8 cellular contexts compared by ENCODE assay signal in the genomic region with DNA sequence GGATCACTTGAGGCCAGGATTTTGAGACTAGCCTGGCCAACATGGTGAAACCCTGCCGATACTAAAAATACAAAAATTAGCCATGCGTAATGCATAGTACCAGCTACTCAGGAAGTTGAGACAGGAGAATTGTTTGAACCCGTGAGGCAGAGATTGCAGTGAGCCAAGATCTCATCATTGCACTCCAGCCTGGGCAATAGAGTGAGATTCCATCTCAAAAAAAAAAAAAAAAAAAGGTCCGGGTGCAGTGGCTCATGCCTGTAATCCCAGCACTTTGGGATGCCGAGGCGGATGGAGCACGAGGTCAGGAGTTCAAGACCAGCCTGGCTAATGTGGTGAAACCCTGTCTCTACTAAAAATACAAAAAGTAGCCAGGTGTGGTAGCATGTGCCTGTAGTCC. TPM values are rescaled to one million over a fixed set of nuclear protein-coding genes. Genes with fewer than 3 reads are reported as not detected.
DNase-seq lines count a peak whose midpoint lies in the region; ATAC-seq and TF ChIP-seq lines count a peak whose summit lies in the region.
"Not testable (repeated sequence)": the region's sequence is repeated elsewhere in the genome, so short reads cannot be mapped to it uniquely, and the experiment has no call there.

No MANE protein-coding gene starts in this region.

- peak overlapping the region; percentile 92 for H3K27ac ChIP-seq in CD8-positive, alpha-beta memory T cell (ENCODE audit: low read depth, low read length)
- H3K27ac ChIP-seq in HUES64 (ENCODE audit: low read depth, low read length) (peak overlapping the region; percentile 67; the same call in 1 of the 2 replicates), dorsolateral prefrontal cortex (peak overlapping the region in 22 of 59 donors; percentile 33 to 98 (median 95))
- H3K27ac ChIP-seq in right cardiac atrium (ENCODE audit: low read length); neural progenitor cell; suprapubic skin: not testable (repeated sequence)

- POLR2A ChIA-PET in CD8-positive, alpha-beta memory T cell (lab: Charles Lee): interaction anchor here (0.6 kb wide), 1 partner anchor 571 kb away, joined by 9 read pairs; no protein-coding TSS in a partner anchor
- POLR2A ChIA-PET in T-cell (lab: Charles Lee): not testable (repeated sequence)

- CTCF ChIA-PET in CD8-positive, alpha-beta memory T cell (lab: Charles Lee): interaction anchor here (2.6 kb wide), 1 partner anchor 114 kb away, joined by 15 read pairs; a partner anchor contains a TSS
- CTCF ChIA-PET in T-cell (lab: Charles Lee): not testable (repeated sequence)

- not testable (repeated sequence) for TF ChIP-seq POLR2A in suprapubic skin (IDR thresholded peaks at IDR 0.05)

- H3K4me3 ChIP-seq in CD8-positive, alpha-beta memory T cell (ENCODE audit: low read length): peak overlapping the region; percentile 76
- H3K4me3 ChIP-seq in HUES64 (ENCODE audit: low read length) (peak overlapping the region; percentile 87), dorsolateral prefrontal cortex (peak overlapping the region in 50 of 59 donors; percentile 5 to 97 (median 88)), right cardiac atrium (ENCODE audit: low read length) (peak overlapping the region; percentile 55), neural progenitor cell (peak overlapping the region; percentile 69), suprapubic skin (peak overlapping the region; percentile 82)

- 93% methylated on average over 7 of the region's 7 CpGs for WGBS in HUES64
- 68% methylated on average over 7 of the region's 7 CpGs for WGBS in right cardiac atrium
- WGBS in suprapubic skin: 69% methylated on average over 7 of the region's 7 CpGs

- ATAC-seq in T-cell (replicated peaks in 1 of 4); activated naive CD4-positive, alpha-beta T cell treated with anti-CD3 and anti-CD28 coated beads, Interleukin-2, amount 50 U/mL, for 72 hours; right cardiac atrium: not testable (repeated sequence)

- not testable (repeated sequence) for H3K27me3 Mint-ChIP-seq in CD8-positive, alpha-beta memory T cell; T-cell; neural progenitor cell (ENCODE audit: insufficient read depth, low read depth)

- peak overlapping the region in 4 of 8 donors; percentile 55 to 99 (median 80) for H3K27ac Mint-ChIP-seq in CD8-positive, alpha-beta memory T cell
- H3K27ac Mint-ChIP-seq in T-cell: peak overlapping the region; percentile 28 to 83
- peak overlapping the region; percentile 26 to 95 for H3K27ac Mint-ChIP-seq in activated naive CD4-positive, alpha-beta T cell treated with anti-CD3 and anti-CD28 coated beads, Interleukin-2, amount 50 U/mL, for 72 hours
- H3K27ac Mint-ChIP-seq in neural progenitor cell: not testable (repeated sequence)

- intact Hi-C loops in dorsolateral prefrontal cortex (cut with DNase I): loop anchor here (5.0 to 10.0 kb wide), 2 partner anchors 153 to 241 kb away; a partner anchor contains a TSS
- intact Hi-C loops in right cardiac atrium (cut with DNase I): not testable (repeated sequence)

- H4K20me1 ChIP-seq in neural progenitor cell (ENCODE audit: low read depth): peaks cover 21% of the 10 kb centered on the region

- H2AFZ ChIP-seq in neural progenitor cell (replicated peaks): not testable (repeated sequence)

- not testable (repeated sequence) for H3K27me3 ChIP-seq in CD8-positive, alpha-beta memory T cell (ENCODE audit: insufficient read depth, low read length, poor library complexity, severe bottlenecking); HUES64 (ENCODE audit: insufficient read depth, low read length); dorsolateral prefrontal cortex; right cardiac atrium (ENCODE audit: control insufficient read depth, insufficient read depth); neural progenitor cell; suprapubic skin

- H3K79me2 ChIP-seq in neural progenitor cell (ENCODE audit: low read depth): peaks cover 74% of the 10 kb centered on the region

- not testable (repeated sequence) for TF ChIP-seq CTCF in dorsolateral prefrontal cortex (IDR thresholded peaks at IDR 0.05 in 54 of 56, conservative IDR thresholded peaks at IDR 0.05 in 2 of 56; ENCODE audit: low read depth in 1 of 56, partially characterized antibody in 56 of 56); neural progenitor cell (IDR thresholded peaks at IDR 0.05); suprapubic skin (IDR thresholded peaks at IDR 0.05)

- peaks cover 47% of the 10 kb centered on the region for H3F3A ChIP-seq in neural progenitor cell (ENCODE audit: low read depth)

- H3K4me3 Mint-ChIP-seq in CD8-positive, alpha-beta memory T cell: peak overlapping the region; percentile 28 to 100 (median 90)
- peak overlapping the region; percentile 56 to 97 (median 96) for H3K4me3 Mint-ChIP-seq in T-cell
- peak overlapping the region; percentile 49 for H3K4me3 Mint-ChIP-seq in neural progenitor cell

- not testable (repeated sequence) for DNase-seq in CD8-positive, alpha-beta memory T cell; T-cell; activated naive CD4-positive, alpha-beta T cell treated with anti-CD3 and anti-CD28 coated beads, Interleukin-2, amount 50 U/mL, for 72 hours (ENCODE audit: low spot score in 2 of 2); dorsolateral prefrontal cortex; right cardiac atrium; neural progenitor cell (ENCODE audit: low spot score); suprapubic skin (ENCODE audit: low spot score in 2 of 2)

- H3K4me1 ChIP-seq in CD8-positive, alpha-beta memory T cell (ENCODE audit: insufficient read depth, low read length): peaks cover 32% of the 10 kb centered on the region
- H3K4me1 ChIP-seq in HUES64 (ENCODE audit: insufficient read depth, low read length) (peaks cover 14% of the 10 kb centered on the region), neural progenitor cell (peaks cover 26% of the 10 kb centered on the region), suprapubic skin (peaks cover 48% of the 10 kb centered on the region)
- not testable (repeated sequence) for H3K4me1 ChIP-seq in right cardiac atrium (ENCODE audit: control insufficient read depth, insufficient read depth, low read length)

- not testable (repeated sequence) for H3K9me3 Mint-ChIP-seq in CD8-positive, alpha-beta memory T cell; T-cell; activated naive CD4-positive, alpha-beta T cell treated with anti-CD3 and anti-CD28 coated beads, Interleukin-2, amount 50 U/mL, for 72 hours; neural progenitor cell

- H3K9ac ChIP-seq in HUES64 (ENCODE audit: low read depth, low read length); neural progenitor cell: not testable (repeated sequence)

- H3K4me1 Mint-ChIP-seq in CD8-positive, alpha-beta memory T cell: peaks cover 62 to 82% (median 75%) of the 10 kb centered on the region in 3 donors
- peaks cover 70 to 77% (median 74%) of the 10 kb centered on the region in 3 donors for H3K4me1 Mint-ChIP-seq in T-cell
- H3K4me1 Mint-ChIP-seq in neural progenitor cell: peaks cover 34% of the 10 kb centered on the region

- not testable (repeated sequence) for H3K36me3 ChIP-seq in CD8-positive, alpha-beta memory T cell (ENCODE audit: insufficient read depth, low read length); neural progenitor cell; suprapubic skin
- H3K36me3 ChIP-seq in HUES64 (ENCODE audit: insufficient read depth, low read length): peaks cover 36% of the 10 kb centered on the region

- not testable (repeated sequence) for TF ChIP-seq EP300 in suprapubic skin (IDR thresholded peaks at IDR 0.05)

- peaks cover 0 to 36% (median 12%) of the 10 kb centered on the region in 3 donors for H3K36me3 Mint-ChIP-seq in CD8-positive, alpha-beta memory T cell
- H3K36me3 Mint-ChIP-seq in T-cell (peaks cover 25% of the 10 kb centered on the region), neural progenitor cell (peaks cover 22% of the 10 kb centered on the region)
- peaks cover 49% of the 10 kb centered on the region in 2 donors for H3K36me3 Mint-ChIP-seq in activated naive CD4-positive, alpha-beta T cell treated with anti-CD3 and anti-CD28 coated beads, Interleukin-2, amount 50 U/mL, for 72 hours

- H3K9me3 ChIP-seq in CD8-positive, alpha-beta memory T cell (ENCODE audit: low read length); HUES64 (ENCODE audit: insufficient read depth, low read depth, low read length); right cardiac atrium (ENCODE audit: control insufficient read depth, low read length); neural progenitor cell (ENCODE audit: low read depth); suprapubic skin: not testable (repeated sequence)

- H3K4me2 ChIP-seq in neural progenitor cell: peak overlapping the region; percentile 91

RNA-seq across cellular contexts. Expression of a gene that starts 2.2 kb away (rescaled TPM):
- 10 to 100 TPM; 75.3 to 75.8 TPM for total RNA-seq in CD8-positive, alpha-beta memory T cell
- 12.4 TPM for polyA plus RNA-seq in CD8-positive, alpha-beta memory T cell
- polyA plus RNA-seq in HUES64 (2013, experiment 1 of 2): 196 TPM
- 188 TPM for polyA plus RNA-seq in HUES64 (2013, experiment 2 of 2)
- total RNA-seq in T-cell (10 to 100 TPM; 13.3 to 23.2 (median 20.3) TPM), dorsolateral prefrontal cortex (100 to 1,000 TPM in 2 of 120 experiments, 10 to 100 TPM in 118; 13.6 to 112 (median 47.3) TPM), right cardiac atrium (100 to 1,000 TPM in 1 of 4 donors, 10 to 100 TPM in 3; 62.7 to 123 (median 68.6) TPM), neural progenitor cell (ENCODE audit: low replicate concordance) (136 and 149 TPM in 2 replicates), suprapubic skin (10 to 100 TPM; 17.0 to 37.2 (median 21.9) TPM)
- total RNA-seq in activated naive CD4-positive, alpha-beta T cell treated with anti-CD3 and anti-CD28 coated beads, Interleukin-2, amount 50 U/mL, for 72 hours: 10 to 100 TPM; 28.0 to 51.5 TPM
- 35.4 TPM for polyA plus RNA-seq in right cardiac atrium
